7 cellular contexts compared by ENCODE assay signal in the genomic region with DNA sequence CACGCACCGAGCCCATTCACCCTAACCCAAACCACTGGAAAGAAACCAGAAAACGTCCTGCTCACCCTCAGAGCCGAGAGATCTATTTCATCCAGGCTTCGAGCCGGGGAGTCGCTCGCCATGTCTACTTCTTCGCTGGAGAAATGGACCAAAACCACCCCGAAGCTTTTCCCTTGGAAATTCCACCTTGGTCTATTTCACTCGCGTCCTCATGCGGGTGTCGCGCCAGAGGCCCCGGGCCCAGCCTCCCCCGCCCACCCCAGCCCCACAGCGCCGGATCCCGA. TPM values are rescaled to one million over a fixed set of nuclear protein-coding genes. Genes with fewer than 3 reads are reported as not detected.
DNase-seq lines count a peak whose midpoint lies in the region; ATAC-seq, FAIRE-seq and TF ChIP-seq lines count a peak whose summit lies in the region.

No MANE protein-coding gene starts in this region.

- H3K27me3 ChIP-seq in PC-9 (ENCODE audit: insufficient read depth, low read depth) = no peaks in the 10 kb centered on the region
- H3K27me3 ChIP-seq in endothelial cell of umbilical vein (ENCODE audit: control insufficient read depth in 2 of 2, insufficient read depth in 2 of 2, low read length in 2 of 2) = no peaks in the 10 kb centered on the region
- peaks cover 20% of the 10 kb centered on the region for H3K27me3 ChIP-seq in neural cell (ENCODE audit: insufficient read depth, low read depth, low read length)

- peak; percentile 63 for FAIRE-seq in endothelial cell of umbilical vein (lab: Jason Lieb, UNC)

- TF ChIP-seq CTCF in PC-9 (conservative IDR thresholded peaks at IDR 0.05) (no peak), endothelial cell of umbilical vein (IDR thresholded peaks at IDR 0.05; ENCODE audit: extremely low read depth in 1 of 2, insufficient read depth in 1 of 2, low read depth in 1 of 2, low read length in 2 of 2) (no peak), neural cell (IDR thresholded peaks at IDR 0.05; ENCODE audit: poor library complexity, severe bottlenecking) (no peak)

- H3K9me3 ChIP-seq in PC-9 (ENCODE audit: insufficient read depth, low read depth) (no peaks in the 10 kb centered on the region), endothelial cell of umbilical vein (replicated peaks; ENCODE audit: control insufficient read depth, insufficient read depth, low read length) (no peaks in the 10 kb centered on the region), neural cell (ENCODE audit: low read length) (no peaks in the 10 kb centered on the region)

- peak overlapping the region; percentile 90 for H2AFZ ChIP-seq in PC-9
- H2AFZ ChIP-seq in endothelial cell of umbilical vein (ENCODE audit: low read depth, low read length) = peak overlapping the region; percentile 87
- H2AFZ ChIP-seq in neural cell (ENCODE audit: low read depth, low read length) = peak overlapping the region; percentile 58

- no peaks in the 10 kb centered on the region for H4K20me1 ChIP-seq in PC-9 (ENCODE audit: insufficient read depth)
- no peaks in the 10 kb centered on the region for H4K20me1 ChIP-seq in endothelial cell of umbilical vein (replicated peaks; ENCODE audit: control insufficient read depth, extremely low read depth, insufficient read depth, low read length)
- no peaks in the 10 kb centered on the region for H4K20me1 ChIP-seq in neural cell (ENCODE audit: insufficient read depth)

- H3F3A ChIP-seq in PC-9 (ENCODE audit: insufficient read depth, low read depth) (peaks cover 23% of the 10 kb centered on the region; the same call in 1 of the 2 replicates), neural cell (ENCODE audit: insufficient read depth, low read length, poor library complexity, severe bottlenecking) (no peaks in the 10 kb centered on the region)

- H3K4me3 ChIP-seq in PC-9 = peak overlapping the region; percentile 69
- H3K4me3 ChIP-seq in endothelial cell of umbilical vein (replicated peaks in 1 of 3; ENCODE audit: insufficient read depth in 1 of 3, low read depth in 1 of 3, low read length in 3 of 3) = peak overlapping the region; percentile 74 to 91 (median 89)
- H3K4me3 ChIP-seq in neural cell (ENCODE audit: low read length) = peak overlapping the region; percentile 77

- H3K36me3 ChIP-seq in PC-9 (ENCODE audit: low read depth) (no peaks in the 10 kb centered on the region; the same call in 1 of the 2 replicates), endothelial cell of umbilical vein (ENCODE audit: control insufficient read depth in 2 of 2, extremely low read depth in 1 of 2, insufficient read depth in 2 of 2, low read length in 2 of 2) (no peaks in the 10 kb centered on the region), neural cell (ENCODE audit: insufficient read depth, low read length) (no peaks in the 10 kb centered on the region)

- H3K9me1 ChIP-seq in endothelial cell of umbilical vein (replicated peaks; ENCODE audit: control insufficient read depth, extremely low read depth, insufficient read depth, low read length) = no peaks in the 10 kb centered on the region

- no peak for DNase-seq in PC-9
- DNase-seq in endothelial cell of umbilical vein (ENCODE audit: low read depth, low spot score) = no peak
- DNase-seq in NCI-H2196 (lab: John Stamatoyannopoulos, UW; ENCODE audit: unreplicated experiment) = no peak
- DNase-seq in activated effector memory CD4-positive, alpha-beta T cell treated with anti-CD3 and anti-CD28 coated beads, Interleukin-2, amount 50 U/mL, for 16 hours = no peak
- DNase-seq in HuH-7.5 (ENCODE audit: low spot score) = no peak

- peak; percentile 0 for ATAC-seq in GM21737 (IDR thresholded peaks at IDR 0.05; ENCODE audit: unreplicated experiment)

- POLR2A ChIA-PET in PC-9 (lab: Charles Lee; ENCODE audit: unreplicated experiment) = interaction anchor here (0.6 to 0.7 kb wide), 3 partner anchors 13 to 771 kb away, joined by 4 to 8 read pairs (median 5); no protein-coding TSS in a partner anchor
- POLR2A ChIA-PET in endothelial cell of umbilical vein (lab: Charles Lee) = no interaction called here

- intact Hi-C loops in PC-9 (cut with micrococcal nuclease; ENCODE audit: unreplicated experiment) = loop anchor here (1.0 to 10.0 kb wide), 8 partner anchors 107 to 1292 kb away; a partner anchor contains a TSS
- intact Hi-C loops in endothelial cell of umbilical vein (cut with micrococcal nuclease) = loop anchor here (1.0 to 10.0 kb wide), 12 partner anchors 65 to 495 kb away; no protein-coding TSS in a partner anchor

- TF ChIP-seq RAD21 in neural cell (conservative IDR thresholded peaks at IDR 0.05) = no peak

- CTCF ChIA-PET in PC-9 (lab: Charles Lee) (interaction anchor here (0.6 kb wide), 1 partner anchor 32 kb away, joined by 3 read pairs; no protein-coding TSS in a partner anchor), endothelial cell of umbilical vein (lab: Charles Lee) (interaction anchor here (0.7 to 3.6 kb wide), 13 partner anchors 12 to 409 kb away, joined by 3 to 27 read pairs (median 4); no protein-coding TSS in a partner anchor)

- H3K4me2 ChIP-seq in PC-9 (peak overlapping the region; percentile 82), endothelial cell of umbilical vein (ENCODE audit: insufficient read depth, low read length) (no peak overlapping the region), neural cell (ENCODE audit: low read length) (no peak overlapping the region)

- dilution Hi-C loops in endothelial cell of umbilical vein (cut with MboI; ENCODE audit: extremely low pct_ligation_motif_present, low sequenced_read_pairs) = no loop called here

- H3K4me1 ChIP-seq in PC-9 (replicated peaks; ENCODE audit: insufficient read depth) (peaks cover 46% of the 10 kb centered on the region), endothelial cell of umbilical vein (ENCODE audit: control insufficient read depth, extremely low read depth, insufficient read depth, low read length) (peaks cover 25% of the 10 kb centered on the region)

- BruUV-seq in PC-9 (replicated peaks; lab: Mats Ljungman, UMichigan) = no TSS peak
- no TSS peak for BruUV-seq in endothelial cell of umbilical vein (replicated peaks; lab: Mats Ljungman, UMichigan)

- H3K9ac ChIP-seq in endothelial cell of umbilical vein (replicated peaks; ENCODE audit: extremely low read depth, insufficient read depth, low read length) (peak overlapping the region; percentile 51), neural cell (ENCODE audit: low read length) (peak overlapping the region; percentile 81)

- peak overlapping the region; percentile 50; the same call in 1 of the 2 replicates for H3K27ac ChIP-seq in PC-9
- peak overlapping the region; percentile 38 for H3K27ac ChIP-seq in endothelial cell of umbilical vein (ENCODE audit: insufficient read depth, low read depth, low read length)
- peak overlapping the region; percentile 86 for H3K27ac ChIP-seq in neural cell (ENCODE audit: low read length)

- TF ChIP-seq EP300 in neural cell (conservative IDR thresholded peaks at IDR 0.05; ENCODE audit: poor library complexity, severe bottlenecking) = no peak

- H3K9me2 ChIP-seq in PC-9 (ENCODE audit: insufficient read depth) = no peaks in the 10 kb centered on the region
- H3K9me2 ChIP-seq in neural cell (ENCODE audit: insufficient read depth, low read length) = no peaks in the 10 kb centered on the region

- peaks cover 65% of the 10 kb centered on the region for H3K79me2 ChIP-seq in PC-9 (ENCODE audit: low read depth)
- peaks cover 49% of the 10 kb centered on the region for H3K79me2 ChIP-seq in endothelial cell of umbilical vein (ENCODE audit: control insufficient read depth, insufficient read depth, low read length)
- H3K79me2 ChIP-seq in neural cell (replicated peaks; ENCODE audit: insufficient read depth, low read length) = peaks cover 27% of the 10 kb centered on the region

- TF ChIP-seq POLR2A in endothelial cell of umbilical vein (IDR thresholded peaks at IDR 0.05; ENCODE audit: low read depth, low read length) = no peak

TF ChIP-seq in endothelial cell of umbilical vein, 7 proteins besides CTCF, POLR2A, EP300 and RAD21 (continues in another document):
- TF ChIP-seq FOS (IDR thresholded peaks at IDR 0.05; ENCODE audit: borderline replicate concordance, insufficient read depth, low read length) (no peak), EZH2 (IDR thresholded peaks at IDR 0.05; ENCODE audit: borderline replicate concordance, low read depth, low read length, severe bottlenecking) (no peak), MYC (IDR thresholded peaks at IDR 0.05; ENCODE audit: low read depth, low read length) (no peak), POLR2AphosphoS5 (IDR thresholded peaks at IDR 0.05; ENCODE audit: insufficient read depth, low read depth, low read length) (no peak), JUN (IDR thresholded peaks at IDR 0.05; ENCODE audit: borderline replicate concordance, insufficient read depth, insufficient read length, low read depth) (no peak)
- TF ChIP-seq, protein P1, sequence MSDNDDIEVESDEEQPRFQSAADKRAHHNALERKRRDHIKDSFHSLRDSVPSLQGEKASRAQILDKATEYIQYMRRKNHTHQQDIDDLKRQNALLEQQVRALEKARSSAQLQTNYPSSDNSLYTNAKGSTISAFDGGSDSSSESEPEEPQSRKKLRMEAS (IDR thresholded peaks at IDR 0.05; ENCODE audit: insufficient read depth, insufficient read length) = no peak

TF ChIP-seq in neural cell, 6 proteins besides CTCF, POLR2A, EP300 and RAD21 (continues in another document):
- TF ChIP-seq POLR2AphosphoS5 (IDR thresholded peaks at IDR 0.05) = no peak
- no peak for TF ChIP-seq SMC3 (conservative IDR thresholded peaks at IDR 0.05; ENCODE audit: poor library complexity)

RNA-seq across cellular contexts. Expression of a gene that starts 0.3 kb away (rescaled TPM):
- total RNA-seq in PC-9 (2021) (28.8 and 30.7 TPM in 2 replicates), endothelial cell of umbilical vein (29.6 and 39.7 TPM in 2 replicates)
- polyA plus RNA-seq in endothelial cell of umbilical vein (8.4 and 10.9 TPM in 2 replicates), neural cell (19.3 and 24.5 TPM in 2 replicates)
- polyA plus RNA-seq in endothelial cell of umbilical vein (2011; cell fraction: cytosol; rRNA removed) = 13.1 and 16.0 TPM in 2 replicates
- polyA plus RNA-seq in endothelial cell of umbilical vein (2011; cell fraction: nucleus; rRNA removed) = 47.2 and 66.5 TPM in 2 replicates
- 28.6 and 47.4 TPM in 2 replicates for polyA plus RNA-seq in endothelial cell of umbilical vein (2012)
- polyA minus RNA-seq in endothelial cell of umbilical vein (47.3 and 56.8 TPM in 2 replicates), neural cell (75.7 and 103 TPM in 2 replicates)
- 0.41 TPM for polyA minus RNA-seq in endothelial cell of umbilical vein (2011; cell fraction: cytosol; rRNA and poly(A)+ RNA removed)
- 96.8 and 159 TPM in 2 replicates for polyA minus RNA-seq in endothelial cell of umbilical vein (2011; cell fraction: nucleus; rRNA and poly(A)+ RNA removed)
